In the genomic region with DNA sequence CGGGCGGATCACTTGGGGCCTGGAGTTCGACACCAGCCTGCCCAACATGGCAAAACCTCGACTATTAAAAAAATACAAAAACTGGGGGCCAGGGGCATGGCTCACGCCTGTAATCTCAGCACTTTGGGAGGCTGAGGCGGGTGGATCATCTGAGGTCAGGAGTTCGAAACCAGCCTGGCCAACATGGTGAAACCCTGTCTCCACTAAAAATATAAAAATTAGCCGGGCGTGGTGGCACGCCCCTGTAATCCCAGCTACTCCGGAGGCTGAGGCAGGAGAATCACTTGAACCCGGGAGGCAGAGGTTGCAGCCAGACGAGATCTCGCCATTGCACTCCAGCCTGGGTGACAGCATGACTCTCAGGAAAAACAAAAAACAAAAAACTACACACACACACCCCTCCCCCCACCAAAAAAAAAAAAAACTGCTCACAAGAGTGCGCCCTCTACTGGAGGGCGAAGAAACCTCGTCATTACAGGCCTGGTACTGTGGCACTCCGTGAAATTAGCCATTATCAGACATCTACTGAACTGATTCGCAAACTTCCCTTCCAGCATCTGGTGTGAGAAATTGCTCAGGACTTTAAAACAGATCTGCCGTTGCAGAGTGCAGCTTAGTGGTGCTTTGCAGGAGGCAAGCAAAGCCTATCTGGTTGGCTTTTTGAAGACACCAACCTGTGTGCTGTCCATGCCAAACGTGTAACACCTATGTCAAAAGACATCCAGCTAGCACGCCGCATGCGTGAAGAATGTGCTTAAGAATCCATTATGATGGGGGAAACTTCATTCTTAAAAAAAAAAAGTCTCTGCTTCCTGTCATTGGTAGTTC, we compare ENCODE assay signal across 8 cellular contexts. TPM values are rescaled to one million over a fixed set of nuclear protein-coding genes. Genes with fewer than 3 reads are reported as not detected.
A peak's percentile ranks its signal among the peaks of the same experiment; 100 is the strongest.
DNase-seq lines count a peak whose midpoint lies in the region; ATAC-seq and FAIRE-seq lines count a peak whose summit lies in the region.

No MANE protein-coding gene starts in this region.

- peaks cover under 1% of the 10 kb centered on the region for H3K4me1 ChIP-seq in right cardiac atrium (ENCODE audit: control insufficient read depth, insufficient read depth, low read length)
- no peaks in the 10 kb centered on the region for H3K4me1 ChIP-seq in small intestine (ENCODE audit: control insufficient read depth in 2 of 2, insufficient read depth in 1 of 2, low read depth in 1 of 2, low read length in 1 of 2)

- H3K36me3 ChIP-seq in small intestine (ENCODE audit: control insufficient read depth in 2 of 2, insufficient read depth in 2 of 2, low read length in 2 of 2), result peaks cover 0 to 2% of the 10 kb centered on the region in 2 donors

- no peak for FAIRE-seq in small intestine (lab: Jason Lieb, UNC)

- peak; percentile 52 to 62 for ATAC-seq in right cardiac atrium
- ATAC-seq in HG02678 (IDR thresholded peaks at IDR 0.05; ENCODE audit: unreplicated experiment), result no peak

- WGBS in right cardiac atrium, result 25% methylated on average over 24 of the region's 24 CpGs
- WGBS in small intestine, 3 donors, result 16 to 32% (median 25%) methylated on average over 24 of the region's 24 CpGs

- H3K27ac ChIP-seq in right cardiac atrium (ENCODE audit: low read length) (no peak overlapping the region), small intestine (ENCODE audit: low read depth in 1 of 2, low read length in 1 of 2) (no peak overlapping the region)

- H3K9me3 ChIP-seq in right cardiac atrium (ENCODE audit: control insufficient read depth, low read length) (no peaks in the 10 kb centered on the region), small intestine (ENCODE audit: control insufficient read depth, low read depth) (no peaks in the 10 kb centered on the region)

- intact Hi-C loops in right cardiac atrium (cut with DNase I), result loop anchor here in 1 of 4 donors (10.0 kb wide), 1 partner anchor 170 kb away; no protein-coding TSS in a partner anchor

- no peaks in the 10 kb centered on the region for H3K27me3 ChIP-seq in right cardiac atrium (ENCODE audit: control insufficient read depth, insufficient read depth)
- H3K27me3 ChIP-seq in small intestine (ENCODE audit: control insufficient read depth in 2 of 2, insufficient read depth in 2 of 2, low read length in 2 of 2), result no peaks in the 10 kb centered on the region

- DNase-seq in NCI-H187 (lab: John Stamatoyannopoulos, UW) (peak; percentile 34 to 44), NCI-H187 treated with DMSO at 0.1 percent for 48 hours (lab: John Stamatoyannopoulos, UW) (no peak), NAMALWA (ENCODE audit: low spot score) (peak; percentile 78), T-helper 1 cell (peak in 4 of 5 donors; percentile 38 to 65 (median 53)), amniotic stem cell (lab: John Stamatoyannopoulos, UW) (peak; percentile 47), right cardiac atrium (peak in 2 of 3 donors; percentile 41 to 78), small intestine (peak; percentile 66)

- H3K4me3 ChIP-seq in right cardiac atrium (ENCODE audit: low read length), result no peak overlapping the region
- no peak overlapping the region for H3K4me3 ChIP-seq in small intestine (ENCODE audit: low read depth in 1 of 2, low read length in 2 of 2)

RNA-seq across cellular contexts. Expression of a gene that starts 7.7 kb away (rescaled TPM):
- total RNA-seq in right cardiac atrium, result 10 to 100 TPM in 2 of 4 donors, 1 to 10 TPM in 2; 6.1 to 15.3 (median 10.6) TPM
- polyA plus RNA-seq in right cardiac atrium (7.9 TPM), small intestine (10 to 100 TPM in 1 of 3 donors, 1 to 10 TPM in 2; 6.7 to 20.6 (median 8.4) TPM)

RNA-seq across cellular contexts. Expression of a gene that starts 9.0 kb away (rescaled TPM):
- 10 to 100 TPM in 2 of 4 donors, 1 to 10 TPM in 2; 8.4 to 12.7 (median 10.4) TPM for total RNA-seq in right cardiac atrium
- polyA plus RNA-seq in right cardiac atrium (9.8 TPM), small intestine (1 to 10 TPM; 3.2 to 9.1 (median 6.0) TPM)

RNA-seq across cellular contexts. Expression of a gene that starts 11.7 kb away (rescaled TPM):
- 10 to 100 TPM; 40.4 to 51.9 (median 48.8) TPM for total RNA-seq in right cardiac atrium
- 38.1 TPM for polyA plus RNA-seq in right cardiac atrium
- 10 to 100 TPM; 30.8 to 44.0 (median 31.5) TPM for polyA plus RNA-seq in small intestine

RNA-seq across cellular contexts. Expression of a gene that starts 26.3 kb away (rescaled TPM):
- total RNA-seq in right cardiac atrium, result 10 to 100 TPM; 93.6 to 97.9 (median 96.4) TPM
- 107 TPM for polyA plus RNA-seq in right cardiac atrium
- polyA plus RNA-seq in small intestine, result 100 to 1,000 TPM; 119 to 170 (median 125) TPM

RNA-seq across cellular contexts. Expression of a gene that starts 57.2 kb away (rescaled TPM):
- total RNA-seq in right cardiac atrium, result not detected
- not detected for polyA plus RNA-seq in right cardiac atrium
- under 1 TPM in 2 of 3 donors, not detected in 1; 0.07 to 0.45 TPM for polyA plus RNA-seq in small intestine
